17 cellular contexts compared by ENCODE assay signal in genomic region chr3:71120012-71120411, GRCh38.
A peak's percentile ranks its signal among the peaks of the same experiment; 100 is the strongest.
DNase-seq lines count a peak whose midpoint lies in the region; ATAC-seq and TF ChIP-seq lines count a peak whose summit lies in the region.
"Had no signal": no experiment of that assay in that cellular context is flagged by ENCODE, and none has a peak within 500 bp of the region (broad histone marks: within the 10 kb centered on the region; RNA-seq: fewer than 3 reads in every experiment).

No MANE protein-coding gene starts in this region.

- TF ChIP-seq CTCF in transverse colon (IDR thresholded peaks at IDR 0.05) (no peak), osteoblast (IDR thresholded peaks at IDR 0.05; ENCODE audit: extremely low read depth, low read depth, low read length) (no peak)

- H3K4me3 ChIP-seq in transverse colon (no peak overlapping the region), osteoblast (ENCODE audit: insufficient read depth, low read length) (no peak overlapping the region)

- intact Hi-C loops in transverse colon (cut with DNase I; ENCODE audit: low total_unique reads), result no loop called here

- H4K20me1 ChIP-seq in osteoblast (ENCODE audit: insufficient read depth, low read length), result no peaks in the 10 kb centered on the region

- H3K9me3 Mint-ChIP-seq in activated naive CD4-positive, alpha-beta T cell treated with anti-CD3 and anti-CD28 coated beads, Interleukin-2, amount 50 U/mL, for 24 hours, result no peaks in the 10 kb centered on the region
- no peaks in the 10 kb centered on the region for H3K9me3 Mint-ChIP-seq in memory B cell
- H3K9me3 Mint-ChIP-seq: activated naive CD4-positive, alpha-beta T cell treated with anti-CD3 and anti-CD28 coated beads, Interleukin-2, amount 10 ng/mL, durations not matched to agents 7 days and 5 days; T-helper 1 cell treated with Interleukin-12 subunit alpha and Interleukin-12 subunit beta and Interleukin-4 antibody, amounts not matched to agents 30 μg/mL and 1 μg/mL, for 36 hours; WTC11 had no signal

- peaks cover 43% of the 10 kb centered on the region for H3K36me3 Mint-ChIP-seq in activated naive CD4-positive, alpha-beta T cell treated with anti-CD3 and anti-CD28 coated beads, Interleukin-2, amount 50 U/mL, for 24 hours
- H3K36me3 Mint-ChIP-seq in T-helper 17 cell (ENCODE audit: low read depth) (peaks cover 12% of the 10 kb centered on the region), memory B cell (peaks cover 29% of the 10 kb centered on the region)
- H3K36me3 Mint-ChIP-seq: WTC11 had no signal

- no peak overlapping the region for H3K4me2 ChIP-seq in osteoblast (ENCODE audit: insufficient read depth, low read length)

- no peak for DNase-seq in activated naive CD4-positive, alpha-beta T cell treated with Interleukin-2 at 50 U/mL for 16 hours
- DNase-seq in T-helper 17 cell (no peak), memory B cell (ENCODE audit: low spot score in 2 of 2) (no peak), transverse colon (no peak), HK-2 (ENCODE audit: unreplicated experiment) (no peak), osteoblast (ENCODE audit: insufficient read length, low spot score, missing footprints) (no peak)
- DNase-seq: activated naive CD4-positive, alpha-beta T cell treated with anti-CD3 and anti-CD28 coated beads, Interleukin-2, amount 10 ng/mL, durations not matched to agents 7 days and 5 days; EL; GOT3; NCI-H1417 treated with DMSO at 0.1 percent for 48 hours; NK-92 treated with Interleukin-12 subunit alpha and Interleukin-12 subunit beta, amount 100 ng/mL, for 24 hours; occipital lobe; stimulated activated CD4-positive, alpha-beta T cell treated with anti-CD3 and anti-CD28 coated beads, Interleukin-4, amount 100 ng/mL, for 24 hours had no signal

- peak overlapping the region; percentile 34 for H3K4me3 Mint-ChIP-seq in activated naive CD4-positive, alpha-beta T cell treated with anti-CD3 and anti-CD28 coated beads, Interleukin-2, amount 50 U/mL, for 24 hours
- H3K4me3 Mint-ChIP-seq in T-helper 17 cell (peak overlapping the region; percentile 12), memory B cell (peak overlapping the region; percentile 8)
- H3K4me3 Mint-ChIP-seq: activated naive CD4-positive, alpha-beta T cell treated with anti-CD3 and anti-CD28 coated beads, Interleukin-2, amount 10 ng/mL, durations not matched to agents 7 days and 5 days; T-helper 1 cell treated with Interleukin-12 subunit alpha and Interleukin-12 subunit beta and Interleukin-4 antibody, amounts not matched to agents 30 μg/mL and 1 μg/mL, for 36 hours; WTC11 had no signal

- no peak for TF ChIP-seq POLR2A in transverse colon (IDR thresholded peaks at IDR 0.05)

- H3K4me1 ChIP-seq in transverse colon, result peaks cover 22 to 78% (median 44%) of the 10 kb centered on the region in 4 donors
- H3K4me1 ChIP-seq in osteoblast (ENCODE audit: insufficient read depth, low read length), result peaks cover 38% of the 10 kb centered on the region

- in situ Hi-C loops in transverse colon (cut with MboI; ENCODE audit: low pct_ligation_motif_present in 1 of 4, low pct_unique_long_range_greater_than_20kb in 1 of 4, low sequenced_read_pairs in 3 of 4), result loop anchor here in 1 of 4 donors (10.0 kb wide), 1 partner anchor 465 kb away; the partner anchor contains the start of gene FOXP1

- peaks cover 83% of the 10 kb centered on the region for H3K79me2 ChIP-seq in osteoblast (ENCODE audit: insufficient read depth, low read length)

- ATAC-seq in T-helper 17 cell (no peak), memory B cell (ENCODE audit: low read depth) (no peak), GM21723 (IDR thresholded peaks at IDR 0.05; ENCODE audit: unreplicated experiment) (no peak)
- ATAC-seq: WTC11 had no signal

- no peaks in the 10 kb centered on the region for H3K27me3 ChIP-seq in transverse colon
- H3K27me3 ChIP-seq in osteoblast (ENCODE audit: insufficient read depth, low read length), result no peaks in the 10 kb centered on the region

- H3K36me3 ChIP-seq in transverse colon, result no peaks in the 10 kb centered on the region
- H3K36me3 ChIP-seq in osteoblast (ENCODE audit: insufficient read depth, low read length), result peaks cover 8% of the 10 kb centered on the region

- no peak overlapping the region for H2AFZ ChIP-seq in osteoblast (ENCODE audit: low read length)

- peaks cover 90% of the 10 kb centered on the region for H3K4me1 Mint-ChIP-seq in activated naive CD4-positive, alpha-beta T cell treated with anti-CD3 and anti-CD28 coated beads, Interleukin-2, amount 50 U/mL, for 24 hours
- peaks cover 67% of the 10 kb centered on the region for H3K4me1 Mint-ChIP-seq in T-helper 17 cell
- peaks cover 57% of the 10 kb centered on the region for H3K4me1 Mint-ChIP-seq in memory B cell

- TF ChIP-seq EP300 in transverse colon (IDR thresholded peaks at IDR 0.05; ENCODE audit: low read depth), result no peak

- peak overlapping the region; percentile 22 to 64 (median 61) for H3K27ac ChIP-seq in transverse colon
- no peak overlapping the region for H3K27ac ChIP-seq in osteoblast (ENCODE audit: low read depth, low read length)

- peak overlapping the region; percentile 75 for H3K27ac Mint-ChIP-seq in activated naive CD4-positive, alpha-beta T cell treated with anti-CD3 and anti-CD28 coated beads, Interleukin-2, amount 50 U/mL, for 24 hours
- H3K27ac Mint-ChIP-seq in T-helper 17 cell (peak overlapping the region; percentile 100), memory B cell (peak overlapping the region; percentile 91)
- H3K27ac Mint-ChIP-seq: T-helper 1 cell treated with Interleukin-12 subunit alpha and Interleukin-12 subunit beta and Interleukin-4 antibody, amounts not matched to agents 30 μg/mL and 1 μg/mL, for 36 hours; WTC11 had no signal

- no peaks in the 10 kb centered on the region for H3K27me3 Mint-ChIP-seq in activated naive CD4-positive, alpha-beta T cell treated with anti-CD3 and anti-CD28 coated beads, Interleukin-2, amount 50 U/mL, for 24 hours
- H3K27me3 Mint-ChIP-seq in T-helper 17 cell (no peaks in the 10 kb centered on the region), memory B cell (no peaks in the 10 kb centered on the region)
- H3K27me3 Mint-ChIP-seq: activated naive CD4-positive, alpha-beta T cell treated with anti-CD3 and anti-CD28 coated beads, Interleukin-2, amount 10 ng/mL, durations not matched to agents 7 days and 5 days had no signal

- H3K9me3 ChIP-seq in T-helper 17 cell (ENCODE audit: control insufficient read depth, low read length, poor library complexity, severe bottlenecking), result no peaks in the 10 kb centered on the region
- no peaks in the 10 kb centered on the region for H3K9me3 ChIP-seq in transverse colon
- H3K9me3 ChIP-seq in osteoblast (ENCODE audit: low read depth, low read length), result no peaks in the 10 kb centered on the region
